8 cellular contexts compared by ENCODE assay signal in genomic region chr10:29239569-29240472, GRCh38. TPM values are rescaled to one million over a fixed set of nuclear protein-coding genes. Genes with fewer than 3 reads are reported as not detected.
DNase-seq lines count a peak whose midpoint lies in the region; ATAC-seq and TF ChIP-seq lines count a peak whose summit lies in the region.

No MANE protein-coding gene starts in this region.

- H3F3A ChIP-seq in SK-N-SH (replicated peaks; ENCODE audit: insufficient read depth): no peaks in the 10 kb centered on the region

- peak; percentile 65 for TF ChIP-seq RAD21 in SK-N-SH (IDR thresholded peaks at IDR 0.05; ENCODE audit: low read length)

- ATAC-seq in GM19035 (IDR thresholded peaks at IDR 0.05; ENCODE audit: unreplicated experiment): no peak

- CTCF ChIA-PET in SK-N-SH (lab: Yijun Ruan, JAX): interaction anchor here (0.6 to 3.2 kb wide), 10 partner anchors 9 to 797 kb away, joined by 3 to 14 read pairs (median 4); no protein-coding TSS in a partner anchor

- peak; percentile 69 for DNase-seq in H7
- DNase-seq in SK-N-SH: peak; percentile 52
- DNase-seq in iPS DF 4.7 (ENCODE audit: extremely low read depth, low spot score): peak; percentile 46
- no peak for DNase-seq in activated CD4-positive, CD25-positive, alpha-beta regulatory T cell (lab: John Stamatoyannopoulos, UW)
- no peak for DNase-seq in tibial artery
- no peak for DNase-seq in CD1c-positive myeloid dendritic cell (ENCODE audit: extremely low spot score)

- H3K27ac ChIP-seq in C4-2B (no peak overlapping the region), SK-N-SH (ENCODE audit: low read depth in 2 of 2, low read length in 1 of 2) (no peak overlapping the region), tibial artery (no peak overlapping the region)

- H2AFZ ChIP-seq in SK-N-SH (ENCODE audit: low read depth): no peak overlapping the region

- H3K27me3 ChIP-seq in H7 (ENCODE audit: control insufficient read depth, insufficient read depth, low read length) (no peaks in the 10 kb centered on the region), SK-N-SH (ENCODE audit: insufficient read depth) (no peaks in the 10 kb centered on the region), tibial artery (no peaks in the 10 kb centered on the region)

- H3K79me2 ChIP-seq in SK-N-SH (ENCODE audit: insufficient read depth): no peaks in the 10 kb centered on the region

- no peaks in the 10 kb centered on the region for H3K36me3 ChIP-seq in H7 (replicated peaks; ENCODE audit: control insufficient read depth, insufficient read depth, low read length)
- H3K36me3 ChIP-seq in SK-N-SH (replicated peaks in 1 of 2; ENCODE audit: control insufficient read depth in 1 of 2, insufficient read depth in 2 of 2, low read length in 1 of 2): no peaks in the 10 kb centered on the region
- no peaks in the 10 kb centered on the region for H3K36me3 ChIP-seq in tibial artery

- POLR2A ChIA-PET in SK-N-SH (lab: Yijun Ruan, JAX): no interaction called here

- H3K9me2 ChIP-seq in SK-N-SH: no peaks in the 10 kb centered on the region

- no peak for TF ChIP-seq EP300 in SK-N-SH (IDR thresholded peaks at IDR 0.05; ENCODE audit: borderline replicate concordance in 1 of 2, low read depth in 1 of 2, low read length in 1 of 2)

- peak; percentile 92 for TF ChIP-seq CTCF in C4-2B (conservative IDR thresholded peaks at IDR 0.05)
- TF ChIP-seq CTCF in SK-N-SH (IDR thresholded peaks at IDR 0.05): peak; percentile 55
- peak in 1 of 2 experiments; percentile 29 for TF ChIP-seq CTCF in tibial artery (IDR thresholded peaks at IDR 0.05)

- WGBS in SK-N-SH (ENCODE audit: low lambda C conversion rate): 79% methylated on average over 15 of the region's 15 CpGs

- peaks cover 0 to 5% of the 10 kb centered on the region in 2 experiments; a peak in 1 of 4 replicates for H3K4me1 ChIP-seq in SK-N-SH (ENCODE audit: control insufficient read depth in 1 of 2, insufficient read depth in 2 of 2, low read depth in 1 of 2, low read length in 1 of 2)
- no peaks in the 10 kb centered on the region for H3K4me1 ChIP-seq in tibial artery

- H3K4me2 ChIP-seq in SK-N-SH: no peak overlapping the region

- H3K9me3 ChIP-seq in SK-N-SH: no peaks in the 10 kb centered on the region
- no peaks in the 10 kb centered on the region for H3K9me3 ChIP-seq in tibial artery

- H3K9ac ChIP-seq in SK-N-SH: no peak overlapping the region

- intact Hi-C loops in tibial artery (cut with DNase I; ENCODE audit: low total_unique reads): no loop called here

- H4K20me1 ChIP-seq in SK-N-SH (ENCODE audit: insufficient read depth): no peaks in the 10 kb centered on the region

- H3K4me3 ChIP-seq in H7 (ENCODE audit: insufficient read depth, low read depth, low read length): no peak overlapping the region
- no peak overlapping the region for H3K4me3 ChIP-seq in SK-N-SH (ENCODE audit: low read depth in 2 of 2, low read length in 1 of 2)
- H3K4me3 ChIP-seq in tibial artery: no peak overlapping the region

TF ChIP-seq in SK-N-SH, 30 proteins besides CTCF, POLR2A, EP300 and RAD21:
- TF ChIP-seq ZBTB33 (IDR thresholded peaks at IDR 0.05; ENCODE audit: borderline replicate concordance, low read depth) (no peak), CHD2 (IDR thresholded peaks at IDR 0.05; ENCODE audit: low read length, partially characterized antibody) (no peak), SMC3 (IDR thresholded peaks at IDR 0.05; ENCODE audit: low read depth, low read length) (peak; percentile 41; the same call in 1 of the 2 replicates)

RNA-seq across cellular contexts. Expression of gene LYZL1, which starts 49.0 kb away (rescaled TPM):
- total RNA-seq in H7 (2014; rRNA removed; shearing (Covaris generic)): not detected in 2 replicates
- not detected in 2 replicates for polyA plus RNA-seq in SK-N-SH (2012; rRNA removed)
- not detected in 2 replicates for polyA plus RNA-seq in SK-N-SH (2012; cell fraction: cytosol; rRNA removed)
- not detected in 2 replicates for polyA plus RNA-seq in SK-N-SH (2012; cell fraction: nucleus; rRNA removed)

Comparison
In these comparisons a context has a peak if more than half of its experiments do, and no peak if none do; other contexts are left out.
1. DNase-seq: peak in H7 (single experiment), SK-N-SH (single experiment) and iPS DF 4.7 (single experiment); none in activated CD4-positive, CD25-positive, alpha-beta regulatory T cell (0 of 4), tibial artery (0 of 2) and CD1c-positive myeloid dendritic cell (single experiment).